9 cellular contexts compared by ENCODE assay signal in genomic region chr14:81303258-81303935, GRCh38.
A peak's percentile ranks its signal among the peaks of the same experiment; 100 is the strongest.
DNase-seq lines count a peak whose midpoint lies in the region; ATAC-seq and TF ChIP-seq lines count a peak whose summit lies in the region.
"Had no signal": no experiment of that assay in that cellular context is flagged by ENCODE, and none has a peak within 500 bp of the region (broad histone marks: within the 10 kb centered on the region; RNA-seq: fewer than 3 reads in every experiment).

No MANE protein-coding gene starts in this region.

- no peak for TF ChIP-seq CTCF in prostate gland (IDR thresholded peaks at IDR 0.05)

- H3K27ac ChIP-seq in naive thymus-derived CD4-positive, alpha-beta T cell (ENCODE audit: low read depth, low read length): no peak overlapping the region
- no peak overlapping the region for H3K27ac ChIP-seq in prostate gland

- peaks cover 10% of the 10 kb centered on the region for H3K4me1 Mint-ChIP-seq in activated T-helper 2 cell treated with anti-CD3 and anti-CD28 coated beads, Interferon-gamma antibody, Interleukin-2, Interleukin-4, amounts not matched to agents 10 μg/mL and 5 μg/mL and 100 μg/mL, durations not matched to agents 14 hours and 24 hours and 36 hours (ENCODE audit: low read depth)
- H3K4me1 Mint-ChIP-seq in naive thymus-derived CD4-positive, alpha-beta T cell: peaks cover 0 to 4% (median 0%) of the 10 kb centered on the region in 7 donors

- no peaks in the 10 kb centered on the region for H3K27me3 ChIP-seq in naive thymus-derived CD4-positive, alpha-beta T cell (ENCODE audit: control insufficient read depth in 2 of 2, insufficient read depth in 2 of 2, low read length in 2 of 2)
- H3K27me3 ChIP-seq in prostate gland (replicated peaks; ENCODE audit: insufficient read depth): no peaks in the 10 kb centered on the region

- POLR2A ChIA-PET in naive thymus-derived CD4-positive, alpha-beta T cell (lab: Charles Lee): no interaction called here

- intact Hi-C loops in activated T-helper 2 cell treated with anti-CD3 and anti-CD28 coated beads, Interferon-gamma antibody, Interleukin-2, Interleukin-4, amounts not matched to agents 10 μg/mL and 5 μg/mL and 100 μg/mL, durations not matched to agents 14 hours and 24 hours and 36 hours (cut with micrococcal nuclease): no loop called here
- intact Hi-C loops in naive thymus-derived CD4-positive, alpha-beta T cell (cut with micrococcal nuclease): no loop called here
- intact Hi-C loops in prostate gland (cut with DNase I): no loop called here

- no peaks in the 10 kb centered on the region for H3K9me3 ChIP-seq in naive thymus-derived CD4-positive, alpha-beta T cell (ENCODE audit: control insufficient read depth in 2 of 3, low read length in 3 of 3)
- H3K9me3 ChIP-seq in prostate gland: no peaks in the 10 kb centered on the region

- DNase-seq in SIG-M5 treated with dmso at 0.1 percent for 504 hours (lab: John Stamatoyannopoulos, UW; ENCODE audit: unreplicated experiment) (peak; percentile 45), SIG-M5 (lab: John Stamatoyannopoulos, UW) (no peak), NCI-H2029 (lab: John Stamatoyannopoulos, UW) (peak; percentile 69), prostate gland (ENCODE audit: low spot score) (no peak), dedifferentiated amniotic fluid mesenchymal stem cell (ENCODE audit: extremely low spot score) (no peak)
- DNase-seq in activated T-helper 2 cell treated with anti-CD3 and anti-CD28 coated beads, Interferon-gamma antibody, Interleukin-2, Interleukin-4, amounts not matched to agents 10 μg/mL and 5 μg/mL and 100 μg/mL, durations not matched to agents 14 hours and 24 hours and 36 hours (ENCODE audit: low spot score): peak; percentile 13
- DNase-seq in naive thymus-derived CD4-positive, alpha-beta T cell: peak in 2 of 9 donors; percentile 8 to 22

- H3K9me3 Mint-ChIP-seq in activated T-helper 2 cell treated with anti-CD3 and anti-CD28 coated beads, Interferon-gamma antibody, Interleukin-2, Interleukin-4, amounts not matched to agents 10 μg/mL and 5 μg/mL and 100 μg/mL, durations not matched to agents 14 hours and 24 hours and 36 hours: no peaks in the 10 kb centered on the region
- no peaks in the 10 kb centered on the region for H3K9me3 Mint-ChIP-seq in naive thymus-derived CD4-positive, alpha-beta T cell
- H3K9me3 Mint-ChIP-seq: T-helper 1 cell treated with Interleukin-12 subunit alpha and Interleukin-12 subunit beta and Interleukin-4 antibody, amounts not matched to agents 30 μg/mL and 1 μg/mL, for 36 hours had no signal

- WGBS in prostate gland: 87% methylated on average over 5 of the region's 5 CpGs

- H3K4me3 Mint-ChIP-seq in activated T-helper 2 cell treated with anti-CD3 and anti-CD28 coated beads, Interferon-gamma antibody, Interleukin-2, Interleukin-4, amounts not matched to agents 10 μg/mL and 5 μg/mL and 100 μg/mL, durations not matched to agents 14 hours and 24 hours and 36 hours (ENCODE audit: low read depth): no peak overlapping the region
- no peak overlapping the region for H3K4me3 Mint-ChIP-seq in naive thymus-derived CD4-positive, alpha-beta T cell
- H3K4me3 Mint-ChIP-seq: T-helper 1 cell treated with Interleukin-12 subunit alpha and Interleukin-12 subunit beta and Interleukin-4 antibody, amounts not matched to agents 30 μg/mL and 1 μg/mL, for 36 hours had no signal

- H3K36me3 ChIP-seq in naive thymus-derived CD4-positive, alpha-beta T cell (ENCODE audit: control insufficient read depth in 2 of 3, insufficient read depth in 3 of 3, low read length in 3 of 3): no peaks in the 10 kb centered on the region
- H3K36me3 ChIP-seq in prostate gland: no peaks in the 10 kb centered on the region

- H3K4me1 ChIP-seq in naive thymus-derived CD4-positive, alpha-beta T cell (ENCODE audit: control insufficient read depth in 2 of 2, insufficient read depth in 2 of 2, low read length in 2 of 2): no peaks in the 10 kb centered on the region
- H3K4me1 ChIP-seq in prostate gland (replicated peaks): no peaks in the 10 kb centered on the region

- ATAC-seq in HG02885 (IDR thresholded peaks at IDR 0.05; ENCODE audit: poor library complexity, unreplicated experiment): peak; percentile 96
- peak; percentile 85 for ATAC-seq in naive thymus-derived CD4-positive, alpha-beta T cell

- CTCF ChIA-PET in naive thymus-derived CD4-positive, alpha-beta T cell (lab: Charles Lee): interaction anchor here (0.6 kb wide), 1 partner anchor 410 kb away, joined by 3 read pairs; no protein-coding TSS in a partner anchor

- no peak for TF ChIP-seq POLR2A in prostate gland (IDR thresholded peaks at IDR 0.05)

- H3K36me3 Mint-ChIP-seq in activated T-helper 2 cell treated with anti-CD3 and anti-CD28 coated beads, Interferon-gamma antibody, Interleukin-2, Interleukin-4, amounts not matched to agents 10 μg/mL and 5 μg/mL and 100 μg/mL, durations not matched to agents 14 hours and 24 hours and 36 hours (ENCODE audit: low read depth): no peaks in the 10 kb centered on the region
- H3K36me3 Mint-ChIP-seq in naive thymus-derived CD4-positive, alpha-beta T cell: no peaks in the 10 kb centered on the region

- H3K27me3 Mint-ChIP-seq in activated T-helper 2 cell treated with anti-CD3 and anti-CD28 coated beads, Interferon-gamma antibody, Interleukin-2, Interleukin-4, amounts not matched to agents 10 μg/mL and 5 μg/mL and 100 μg/mL, durations not matched to agents 14 hours and 24 hours and 36 hours (ENCODE audit: low read depth): peaks cover 2% of the 10 kb centered on the region
- H3K27me3 Mint-ChIP-seq in naive thymus-derived CD4-positive, alpha-beta T cell: peaks cover 0 to 10% (median 4%) of the 10 kb centered on the region in 5 donors

- no peak overlapping the region for H3K27ac Mint-ChIP-seq in activated T-helper 2 cell treated with anti-CD3 and anti-CD28 coated beads, Interferon-gamma antibody, Interleukin-2, Interleukin-4, amounts not matched to agents 10 μg/mL and 5 μg/mL and 100 μg/mL, durations not matched to agents 14 hours and 24 hours and 36 hours
- no peak overlapping the region for H3K27ac Mint-ChIP-seq in naive thymus-derived CD4-positive, alpha-beta T cell
- H3K27ac Mint-ChIP-seq: T-helper 1 cell treated with Interleukin-12 subunit alpha and Interleukin-12 subunit beta and Interleukin-4 antibody, amounts not matched to agents 30 μg/mL and 1 μg/mL, for 36 hours had no signal

- H3K4me3 ChIP-seq in naive thymus-derived CD4-positive, alpha-beta T cell (ENCODE audit: low read length): no peak overlapping the region
- H3K4me3 ChIP-seq in prostate gland: no peak overlapping the region

Comparison
In these comparisons a context has a peak if more than half of its experiments do, and no peak if none do; other contexts are left out.
1. DNase-seq: peak in SIG-M5 treated with dmso at 0.1 percent for 504 hours (single experiment), NCI-H2029 (single experiment) and activated T-helper 2 cell treated with anti-CD3 and anti-CD28 coated beads, Interferon-gamma antibody, Interleukin-2, Interleukin-4, amounts not matched to agents 10 μg/mL and 5 μg/mL and 100 μg/mL, durations not matched to agents 14 hours and 24 hours and 36 hours (single experiment); none in SIG-M5 (single experiment), prostate gland (single experiment) and dedifferentiated amniotic fluid mesenchymal stem cell (single experiment).